Comparison of ENCODE assay signal across 10 cellular contexts in the genomic region with DNA sequence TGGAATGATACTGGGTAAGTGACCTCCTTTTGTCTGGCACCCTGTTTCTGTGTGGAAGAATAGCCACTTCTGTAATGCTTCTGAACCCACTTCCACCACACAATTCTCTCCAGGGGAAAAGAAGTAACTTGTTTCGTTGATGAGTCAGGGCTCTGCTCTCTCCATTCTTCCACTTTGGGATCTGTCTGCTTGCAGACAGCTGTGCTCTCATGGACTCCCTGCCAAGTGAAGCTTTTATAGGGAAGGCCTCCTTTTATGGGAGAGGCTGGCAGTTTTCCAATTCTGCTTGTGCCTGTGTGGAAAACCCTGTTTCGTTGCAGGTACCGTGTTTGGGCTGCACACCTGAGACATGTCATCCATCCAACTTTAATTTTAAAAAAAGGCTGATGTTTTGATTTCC.
DNase-seq lines count a peak whose midpoint lies in the region; ATAC-seq, FAIRE-seq and TF ChIP-seq lines count a peak whose summit lies in the region.
"Had no signal": no experiment of that assay in that cellular context is flagged by ENCODE, and none has a peak within 500 bp of the region (broad histone marks: within the 10 kb centered on the region; RNA-seq: fewer than 3 reads in every experiment).

No MANE protein-coding gene starts in this region.

- H3K4me1 Mint-ChIP-seq in astrocyte (ENCODE audit: low read depth, unreplicated experiment), result peaks cover 13% of the 10 kb centered on the region
- peaks cover 2% of the 10 kb centered on the region for H3K4me1 Mint-ChIP-seq in neural progenitor cell
- H3K4me1 Mint-ChIP-seq in naive thymus-derived CD4-positive, alpha-beta T cell, result peaks cover 0 to 1% (median 0%) of the 10 kb centered on the region in 7 donors
- H3K4me1 Mint-ChIP-seq: stimulated activated effector memory CD8-positive, alpha-beta T cell treated with anti-CD3 and anti-CD28 coated beads, Interleukin-12 subunit alpha, Interleukin-12 subunit beta, amount 100 ng/mL, for 72 hours had no signal

- H3K27ac Mint-ChIP-seq in astrocyte (ENCODE audit: unreplicated experiment), result no peak overlapping the region
- no peak overlapping the region for H3K27ac Mint-ChIP-seq in neural progenitor cell
- no peak overlapping the region for H3K27ac Mint-ChIP-seq in naive thymus-derived CD4-positive, alpha-beta T cell
- H3K27ac Mint-ChIP-seq: activated CD4-positive, alpha-beta T cell treated with anti-CD3 and anti-CD28 coated beads for 36 hours; stimulated activated effector memory CD8-positive, alpha-beta T cell treated with anti-CD3 and anti-CD28 coated beads, Interleukin-12 subunit alpha, Interleukin-12 subunit beta, amount 100 ng/mL, for 72 hours had no signal

- no peak overlapping the region for H3K4me3 Mint-ChIP-seq in astrocyte (ENCODE audit: unreplicated experiment)
- no peak overlapping the region for H3K4me3 Mint-ChIP-seq in neural progenitor cell
- no peak overlapping the region for H3K4me3 Mint-ChIP-seq in naive thymus-derived CD4-positive, alpha-beta T cell
- H3K4me3 Mint-ChIP-seq: activated CD4-positive, alpha-beta T cell treated with anti-CD3 and anti-CD28 coated beads for 36 hours; stimulated activated effector memory CD8-positive, alpha-beta T cell treated with anti-CD3 and anti-CD28 coated beads, Interleukin-12 subunit alpha, Interleukin-12 subunit beta, amount 100 ng/mL, for 72 hours had no signal

- H3K4me3 ChIP-seq in astrocyte (ENCODE audit: insufficient read depth, low read depth, low read length) (no peak overlapping the region), neural progenitor cell (no peak overlapping the region)
- H3K4me3 ChIP-seq in naive thymus-derived CD4-positive, alpha-beta T cell (ENCODE audit: low read length), result no peak overlapping the region

- H3K79me2 ChIP-seq in astrocyte (ENCODE audit: insufficient read depth, low read length) (no peaks in the 10 kb centered on the region), neural progenitor cell (ENCODE audit: low read depth) (no peaks in the 10 kb centered on the region)

- H3K4me1 ChIP-seq in astrocyte (ENCODE audit: insufficient read depth, low read length), result peaks cover 15% of the 10 kb centered on the region
- no peaks in the 10 kb centered on the region for H3K4me1 ChIP-seq in neural progenitor cell
- no peaks in the 10 kb centered on the region for H3K4me1 ChIP-seq in naive thymus-derived CD4-positive, alpha-beta T cell (ENCODE audit: control insufficient read depth in 2 of 2, insufficient read depth in 2 of 2, low read length in 2 of 2)

- H3F3A ChIP-seq in neural progenitor cell (ENCODE audit: low read depth), result no peaks in the 10 kb centered on the region

- H3K9me3 Mint-ChIP-seq in astrocyte (ENCODE audit: unreplicated experiment) (no peaks in the 10 kb centered on the region), neural progenitor cell (no peaks in the 10 kb centered on the region)
- peaks cover 0 to 2% (median 0%) of the 10 kb centered on the region in 11 donors for H3K9me3 Mint-ChIP-seq in naive thymus-derived CD4-positive, alpha-beta T cell
- H3K9me3 Mint-ChIP-seq: stimulated activated effector memory CD8-positive, alpha-beta T cell treated with anti-CD3 and anti-CD28 coated beads, Interleukin-12 subunit alpha, Interleukin-12 subunit beta, amount 100 ng/mL, for 72 hours had no signal

- H3K27me3 ChIP-seq in astrocyte (ENCODE audit: insufficient read depth, low read length) (no peaks in the 10 kb centered on the region), neural progenitor cell (no peaks in the 10 kb centered on the region)
- H3K27me3 ChIP-seq in naive thymus-derived CD4-positive, alpha-beta T cell (ENCODE audit: control insufficient read depth in 2 of 2, insufficient read depth in 2 of 2, low read length in 2 of 2), result no peaks in the 10 kb centered on the region

- H3K36me3 Mint-ChIP-seq in astrocyte (ENCODE audit: low read depth, unreplicated experiment) (no peaks in the 10 kb centered on the region), neural progenitor cell (no peaks in the 10 kb centered on the region)
- no peaks in the 10 kb centered on the region for H3K36me3 Mint-ChIP-seq in naive thymus-derived CD4-positive, alpha-beta T cell
- H3K36me3 Mint-ChIP-seq: stimulated activated effector memory CD8-positive, alpha-beta T cell treated with anti-CD3 and anti-CD28 coated beads, Interleukin-12 subunit alpha, Interleukin-12 subunit beta, amount 100 ng/mL, for 72 hours had no signal

- H3K27ac ChIP-seq in astrocyte (ENCODE audit: low read depth, low read length) (no peak overlapping the region), neural progenitor cell (no peak overlapping the region)
- no peak overlapping the region for H3K27ac ChIP-seq in naive thymus-derived CD4-positive, alpha-beta T cell (ENCODE audit: low read depth, low read length)

- H3K27me3 Mint-ChIP-seq in astrocyte (ENCODE audit: low read depth, unreplicated experiment), result no peaks in the 10 kb centered on the region
- peaks cover 3% of the 10 kb centered on the region for H3K27me3 Mint-ChIP-seq in neural progenitor cell (ENCODE audit: insufficient read depth, low read depth)
- H3K27me3 Mint-ChIP-seq in naive thymus-derived CD4-positive, alpha-beta T cell, result peaks cover 0 to 18% (median 4%) of the 10 kb centered on the region in 5 donors

- H3K9me3 ChIP-seq in astrocyte (ENCODE audit: insufficient read depth, low read depth, low read length), result no peaks in the 10 kb centered on the region
- H3K9me3 ChIP-seq in neural progenitor cell (ENCODE audit: low read depth), result no peaks in the 10 kb centered on the region
- no peaks in the 10 kb centered on the region for H3K9me3 ChIP-seq in naive thymus-derived CD4-positive, alpha-beta T cell (ENCODE audit: control insufficient read depth in 2 of 3, low read length in 3 of 3)

- H3K9ac ChIP-seq in astrocyte (ENCODE audit: low read length), result no peak overlapping the region
- H3K9ac ChIP-seq in neural progenitor cell, result no peak overlapping the region

- ATAC-seq in naive thymus-derived CD4-positive, alpha-beta T cell, result no peak
- no peak for ATAC-seq in HG02852 (IDR thresholded peaks at IDR 0.05; ENCODE audit: unreplicated experiment)
- no peak for ATAC-seq in HG03025 (IDR thresholded peaks at IDR 0.05; ENCODE audit: low FRiP score, unreplicated experiment)
- ATAC-seq: activated CD4-positive, alpha-beta T cell treated with anti-CD3 and anti-CD28 coated beads for 36 hours; stimulated activated effector memory CD8-positive, alpha-beta T cell treated with anti-CD3 and anti-CD28 coated beads, Interleukin-12 subunit alpha, Interleukin-12 subunit beta, amount 100 ng/mL, for 72 hours had no signal

- H3K4me2 ChIP-seq in astrocyte (ENCODE audit: low read length) (no peak overlapping the region), neural progenitor cell (no peak overlapping the region)

- intact Hi-C loops in naive thymus-derived CD4-positive, alpha-beta T cell (cut with micrococcal nuclease), result no loop called here

- H4K20me1 ChIP-seq in astrocyte (ENCODE audit: insufficient read depth, low read length), result no peaks in the 10 kb centered on the region
- H4K20me1 ChIP-seq in neural progenitor cell (ENCODE audit: low read depth), result no peaks in the 10 kb centered on the region

- TF ChIP-seq CTCF in astrocyte (IDR thresholded peaks at IDR 0.05; ENCODE audit: insufficient read depth, low read depth, low read length) (no peak), neural progenitor cell (IDR thresholded peaks at IDR 0.05) (no peak)

- peak; percentile 63 for FAIRE-seq in astrocyte (lab: Jason Lieb, UNC)

- H2AFZ ChIP-seq in astrocyte (ENCODE audit: low read depth, low read length) (no peak overlapping the region), neural progenitor cell (replicated peaks) (no peak overlapping the region)

- POLR2A ChIA-PET in naive thymus-derived CD4-positive, alpha-beta T cell (lab: Charles Lee), result no interaction called here

- CTCF ChIA-PET in naive thymus-derived CD4-positive, alpha-beta T cell (lab: Charles Lee), result no interaction called here

- H3K36me3 ChIP-seq in astrocyte (ENCODE audit: insufficient read depth, low read length) (no peaks in the 10 kb centered on the region), neural progenitor cell (no peaks in the 10 kb centered on the region)
- H3K36me3 ChIP-seq in naive thymus-derived CD4-positive, alpha-beta T cell (ENCODE audit: control insufficient read depth in 2 of 3, insufficient read depth in 3 of 3, low read length in 3 of 3), result no peaks in the 10 kb centered on the region

- DNase-seq in ELR (ENCODE audit: low read depth) (peak; percentile 57), NCI-H2081 (lab: John Stamatoyannopoulos, UW) (peak; percentile 35 to 70), astrocyte (ENCODE audit: low read depth) (peak; percentile 87), neural progenitor cell (ENCODE audit: low spot score) (peak; percentile 27), cerebellar cortex (ENCODE audit: low spot score) (no peak)
- DNase-seq in naive thymus-derived CD4-positive, alpha-beta T cell, result no peak
- DNase-seq: activated CD4-positive, alpha-beta T cell treated with anti-CD3 and anti-CD28 coated beads for 36 hours had no signal

Comparison
In these comparisons a context has a peak if more than half of its experiments do, and no peak if none do; other contexts are left out.
1. DNase-seq: peak in ELR (single experiment), NCI-H2081 (2 of 2), astrocyte (single experiment) and neural progenitor cell (single experiment); none in naive thymus-derived CD4-positive, alpha-beta T cell (0 of 9) and cerebellar cortex (single experiment).